10 cellular contexts compared by ENCODE assay signal in genomic region chr2:46954951-46955571, GRCh38. TPM values are rescaled to one million over a fixed set of nuclear protein-coding genes. Genes with fewer than 3 reads are reported as not detected.
DNase-seq lines count a peak whose midpoint lies in the region; ATAC-seq and TF ChIP-seq lines count a peak whose summit lies in the region.
"Had no signal": no experiment of that assay in that cellular context is flagged by ENCODE, and none has a peak within 500 bp of the region (broad histone marks: within the 10 kb centered on the region; RNA-seq: fewer than 3 reads in every experiment).

No MANE protein-coding gene starts in this region.

- DNase-seq in A172 (ENCODE audit: low spot score), result peak; percentile 99
- DNase-seq in dermis blood vessel endothelial cell, result peak; percentile 87
- DNase-seq in mucosa of gallbladder (ENCODE audit: low spot score), result peak; percentile 86
- DNase-seq in NAMALWA (ENCODE audit: low spot score), result no peak
- DNase-seq in activated CD4-positive, alpha-beta T cell treated with anti-CD3 and anti-CD28 coated beads, Interleukin-2, amount 10 ng/mL, durations not matched to agents 7 days and 5 days, result no peak
- DNase-seq: occipital lobe had no signal

- H3K9me3 Mint-ChIP-seq in activated CD4-positive, alpha-beta T cell treated with anti-CD3 and anti-CD28 coated beads, Interleukin-2, amount 10 ng/mL, durations not matched to agents 7 days and 5 days, result no peaks in the 10 kb centered on the region
- H3K9me3 Mint-ChIP-seq: T-helper 1 cell treated with Interleukin-12 subunit alpha and Interleukin-12 subunit beta and Interleukin-4 antibody, amounts not matched to agents 30 μg/mL and 1 μg/mL, for 36 hours had no signal

- no peak; the same call in 1 of the 2 replicates for TF ChIP-seq RAD21 in Ishikawa (IDR thresholded peaks at IDR 0.05; ENCODE audit: low read depth)

- no peak overlapping the region for H3K27ac Mint-ChIP-seq in activated CD4-positive, alpha-beta T cell treated with anti-CD3 and anti-CD28 coated beads, Interleukin-2, amount 10 ng/mL, durations not matched to agents 7 days and 5 days
- H3K27ac Mint-ChIP-seq: T-helper 1 cell treated with Interleukin-12 subunit alpha and Interleukin-12 subunit beta and Interleukin-4 antibody, amounts not matched to agents 30 μg/mL and 1 μg/mL, for 36 hours had no signal

- peak; percentile 40; the same call in 1 of the 2 replicates for TF ChIP-seq EP300 in Ishikawa (IDR thresholded peaks at IDR 0.05; ENCODE audit: borderline replicate concordance)

- H3K4me1 Mint-ChIP-seq in activated CD4-positive, alpha-beta T cell treated with anti-CD3 and anti-CD28 coated beads, Interleukin-2, amount 10 ng/mL, durations not matched to agents 7 days and 5 days, result peaks cover 18% of the 10 kb centered on the region

- ATAC-seq in GM21360 (IDR thresholded peaks at IDR 0.05; ENCODE audit: unreplicated experiment), result no peak
- no peak for ATAC-seq in HG03139 (IDR thresholded peaks at IDR 0.05; ENCODE audit: unreplicated experiment)

- H3K36me3 Mint-ChIP-seq in activated CD4-positive, alpha-beta T cell treated with anti-CD3 and anti-CD28 coated beads, Interleukin-2, amount 10 ng/mL, durations not matched to agents 7 days and 5 days (ENCODE audit: low read depth), result peaks cover 68% of the 10 kb centered on the region

- H3K4me3 Mint-ChIP-seq in activated CD4-positive, alpha-beta T cell treated with anti-CD3 and anti-CD28 coated beads, Interleukin-2, amount 10 ng/mL, durations not matched to agents 7 days and 5 days, result no peak overlapping the region
- H3K4me3 Mint-ChIP-seq: T-helper 1 cell treated with Interleukin-12 subunit alpha and Interleukin-12 subunit beta and Interleukin-4 antibody, amounts not matched to agents 30 μg/mL and 1 μg/mL, for 36 hours had no signal

- CTCF ChIA-PET in activated CD4-positive, alpha-beta T cell treated with anti-CD3 and anti-CD28 coated beads, Interleukin-2, amount 10 ng/mL, durations not matched to agents 7 days and 5 days (lab: Charles Lee), result interaction anchor here (0.9 to 1.4 kb wide), 3 partner anchors 13 to 19 kb away, joined by 3 to 4 read pairs (median 3); no protein-coding TSS in a partner anchor

- POLR2A ChIA-PET in activated CD4-positive, alpha-beta T cell treated with anti-CD3 and anti-CD28 coated beads, Interleukin-2, amount 10 ng/mL, durations not matched to agents 7 days and 5 days (lab: Charles Lee), result no interaction called here

- H3K27me3 Mint-ChIP-seq in activated CD4-positive, alpha-beta T cell treated with anti-CD3 and anti-CD28 coated beads, Interleukin-2, amount 10 ng/mL, durations not matched to agents 7 days and 5 days, result no peaks in the 10 kb centered on the region

TF ChIP-seq in Ishikawa, 13 proteins besides CTCF, POLR2A, EP300 and RAD21:
- TF ChIP-seq, protein P1, sequence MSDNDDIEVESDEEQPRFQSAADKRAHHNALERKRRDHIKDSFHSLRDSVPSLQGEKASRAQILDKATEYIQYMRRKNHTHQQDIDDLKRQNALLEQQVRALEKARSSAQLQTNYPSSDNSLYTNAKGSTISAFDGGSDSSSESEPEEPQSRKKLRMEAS (IDR thresholded peaks at IDR 0.05), result peak; percentile 73; the same call in 1 of the 2 replicates
- TF ChIP-seq TEAD4 (IDR thresholded peaks at IDR 0.05), result peak; percentile 86
- no peak for TF ChIP-seq CEBPB (IDR thresholded peaks at IDR 0.05)
- peak; percentile 64 for TF ChIP-seq NFIC (IDR thresholded peaks at IDR 0.05)

RNA-seq across cellular contexts. Expression of gene TTC7A, which starts 14.0 kb away (rescaled TPM):
- 14.4 and 22.0 TPM in 2 replicates for total RNA-seq in A172 (2014; rRNA removed; shearing (Covaris generic))
- total RNA-seq in dermis blood vessel endothelial cell (12.5 and 13.4 TPM in 2 replicates), mucosa of gallbladder (29.3 TPM)
- total RNA-seq in activated CD4-positive, alpha-beta T cell treated with anti-CD3 and anti-CD28 coated beads, Interleukin-2, amount 10 ng/mL, durations not matched to agents 7 days and 5 days, result 10 to 100 TPM; 61.2 to 61.5 TPM

RNA-seq across cellular contexts. Expression of gene MCFD2, which starts 39.5 kb away (rescaled TPM):
- 211 and 213 TPM in 2 replicates for total RNA-seq in A172 (2014; rRNA removed; shearing (Covaris generic))
- total RNA-seq in dermis blood vessel endothelial cell (157 and 211 TPM in 2 replicates), mucosa of gallbladder (78.9 TPM)
- total RNA-seq in activated CD4-positive, alpha-beta T cell treated with anti-CD3 and anti-CD28 coated beads, Interleukin-2, amount 10 ng/mL, durations not matched to agents 7 days and 5 days, result 10 to 100 TPM; 48.3 to 52.6 TPM

Comparison
In these comparisons a context has a peak if more than half of its experiments do, and no peak if none do; other contexts are left out.
1. DNase-seq: peak in A172 (single experiment), dermis blood vessel endothelial cell (single experiment) and mucosa of gallbladder (single experiment); none in NAMALWA (single experiment) and activated CD4-positive, alpha-beta T cell treated with anti-CD3 and anti-CD28 coated beads, Interleukin-2, amount 10 ng/mL, durations not matched to agents 7 days and 5 days (single experiment).